Comparison of ENCODE assay signal across 8 cellular contexts in genomic region chr19:49666120-49666444, GRCh38. TPM values are rescaled to one million over a fixed set of nuclear protein-coding genes. Genes with fewer than 3 reads are reported as not detected.
DNase-seq lines count a peak whose midpoint lies in the region.

No MANE protein-coding gene starts in this region.

- H3K27ac ChIP-seq in CD8-positive, alpha-beta memory T cell (ENCODE audit: low read depth, low read length), result peak overlapping the region; percentile 77
- no peak overlapping the region for H3K27ac ChIP-seq in ectodermal cell (ENCODE audit: insufficient read depth, low read depth, low read length, poor library complexity, severe bottlenecking)

- CTCF ChIA-PET in CD8-positive, alpha-beta memory T cell (lab: Charles Lee), result interaction anchor here (2.9 to 3.7 kb wide), 2 partner anchors 8 to 25 kb away, joined by 13 to 26 read pairs; partner anchors contain the start of genes RRAS and SCAF1

- peaks cover 29% of the 10 kb centered on the region for H3K4me1 ChIP-seq in CD8-positive, alpha-beta memory T cell (ENCODE audit: insufficient read depth, low read length)
- H3K4me1 ChIP-seq in ectodermal cell (ENCODE audit: control insufficient read depth, insufficient read depth, low read length) (peaks cover 6% of the 10 kb centered on the region), neuron (ENCODE audit: insufficient read depth, low read length) (peaks cover 14% of the 10 kb centered on the region)

- H2AFZ ChIP-seq in neuron (ENCODE audit: low read depth, low read length), result no peak overlapping the region

- no peaks in the 10 kb centered on the region for H3K9me3 Mint-ChIP-seq in CD8-positive, alpha-beta memory T cell

- no peaks in the 10 kb centered on the region for H3K9me3 ChIP-seq in CD8-positive, alpha-beta memory T cell (ENCODE audit: low read length)
- H3K9me3 ChIP-seq in MG63, result no peaks in the 10 kb centered on the region
- H3K9me3 ChIP-seq in ectodermal cell (ENCODE audit: control insufficient read depth, low read length), result no peaks in the 10 kb centered on the region
- no peaks in the 10 kb centered on the region for H3K9me3 ChIP-seq in neuron (ENCODE audit: low read length)

- no peaks in the 10 kb centered on the region for H3K27me3 Mint-ChIP-seq in CD8-positive, alpha-beta memory T cell

- POLR2A ChIA-PET in CD8-positive, alpha-beta memory T cell (lab: Charles Lee), result interaction anchor here (1.2 to 3.9 kb wide), 4 partner anchors 9 to 171 kb away, joined by 3 to 61 read pairs (median 20); partner anchors contain the start of genes PRMT1, RRAS and SCAF1

- peak overlapping the region; percentile 74 to 100 (median 98) for H3K27ac Mint-ChIP-seq in CD8-positive, alpha-beta memory T cell

- H3K4me3 ChIP-seq in CD8-positive, alpha-beta memory T cell (ENCODE audit: low read length), result peak overlapping the region; percentile 99
- peak overlapping the region; percentile 90 for H3K4me3 ChIP-seq in MG63
- peak overlapping the region; percentile 86 for H3K4me3 ChIP-seq in ectodermal cell (ENCODE audit: insufficient read depth, low read depth, low read length)
- H3K4me3 ChIP-seq in neuron (ENCODE audit: low read length), result peak overlapping the region; percentile 65

- H3K36me3 ChIP-seq in CD8-positive, alpha-beta memory T cell (ENCODE audit: insufficient read depth, low read length), result peaks cover 16% of the 10 kb centered on the region
- peaks cover 35% of the 10 kb centered on the region for H3K36me3 ChIP-seq in MG63
- peaks cover 20% of the 10 kb centered on the region for H3K36me3 ChIP-seq in ectodermal cell (ENCODE audit: control insufficient read depth, insufficient read depth, low read length)
- H3K36me3 ChIP-seq in neuron (ENCODE audit: insufficient read depth, low read length), result peaks cover 25% of the 10 kb centered on the region

- peaks cover 0 to 53% (median 0%) of the 10 kb centered on the region in 3 donors for H3K36me3 Mint-ChIP-seq in CD8-positive, alpha-beta memory T cell

- H3K4me1 Mint-ChIP-seq in CD8-positive, alpha-beta memory T cell, result peaks cover 28 to 42% (median 40%) of the 10 kb centered on the region in 3 donors

- H3K27me3 ChIP-seq in CD8-positive, alpha-beta memory T cell (ENCODE audit: insufficient read depth, low read length, poor library complexity, severe bottlenecking), result no peaks in the 10 kb centered on the region
- H3K27me3 ChIP-seq in MG63, result no peaks in the 10 kb centered on the region
- no peaks in the 10 kb centered on the region for H3K27me3 ChIP-seq in ectodermal cell (ENCODE audit: control insufficient read depth, insufficient read depth, low read length, poor library complexity, severe bottlenecking)
- no peaks in the 10 kb centered on the region for H3K27me3 ChIP-seq in neuron (ENCODE audit: insufficient read depth, low read length)

- H3K4me3 Mint-ChIP-seq in CD8-positive, alpha-beta memory T cell, result peak overlapping the region; percentile 95 to 99 (median 97)

- DNase-seq in CD8-positive, alpha-beta memory T cell, result no peak
- DNase-seq in MG63, result no peak
- no peak for DNase-seq in dedifferentiated amniotic fluid mesenchymal stem cell (ENCODE audit: extremely low spot score)
- no peak for DNase-seq in stimulated activated CD4-positive, alpha-beta T cell treated with anti-CD3 and anti-CD28 coated beads, Interleukin-4, amount 100 ng/mL, for 4 hours
- no peak for DNase-seq in globus pallidus (ENCODE audit: low spot score)
- no peak for DNase-seq in SHP77 (lab: John Stamatoyannopoulos, UW)

- WGBS in ectodermal cell, 2 experiments, result 0 to 2% methylated on average over 9 of the region's 9 CpGs

RNA-seq across cellular contexts. Expression of gene BCL2L12, which starts 0.3 kb away (rescaled TPM):
- 10 to 100 TPM; 68.2 to 70.9 TPM for total RNA-seq in CD8-positive, alpha-beta memory T cell
- 18.9 TPM for polyA plus RNA-seq in CD8-positive, alpha-beta memory T cell
- 3.0 TPM in 1 of 2 replicates, not detected in the other for total RNA-seq in MG63 (2014; rRNA removed; shearing (Covaris generic); ENCODE audit: low replicate concordance)
- 111 TPM for polyA plus RNA-seq in ectodermal cell (2013, experiment 1 of 4)
- 104 TPM for polyA plus RNA-seq in ectodermal cell (2013, experiment 2 of 4)
- polyA plus RNA-seq in ectodermal cell (2013, experiment 3 of 4), result 111 TPM
- polyA plus RNA-seq in ectodermal cell (2013, experiment 4 of 4), result 129 TPM

RNA-seq across cellular contexts. Expression of gene IRF3, which starts 0.4 kb away (rescaled TPM):
- total RNA-seq in CD8-positive, alpha-beta memory T cell, result 100 to 1,000 TPM; 118 to 127 TPM
- polyA plus RNA-seq in CD8-positive, alpha-beta memory T cell, result 81.7 TPM
- 64.1 and 104 TPM in 2 replicates for total RNA-seq in MG63 (2014; rRNA removed; shearing (Covaris generic); ENCODE audit: low replicate concordance)
- polyA plus RNA-seq in ectodermal cell (2013, experiment 1 of 4), result 106 TPM
- 108 TPM for polyA plus RNA-seq in ectodermal cell (2013, experiment 2 of 4)
- polyA plus RNA-seq in ectodermal cell (2013, experiment 3 of 4), result 84.3 TPM
- polyA plus RNA-seq in ectodermal cell (2013, experiment 4 of 4), result 78.5 TPM

RNA-seq across cellular contexts. Expression of gene PRMT1, which starts 11.0 kb away (rescaled TPM):
- total RNA-seq in CD8-positive, alpha-beta memory T cell, result 100 to 1,000 TPM; 529 to 537 TPM
- polyA plus RNA-seq in CD8-positive, alpha-beta memory T cell, result 135 TPM
- total RNA-seq in MG63 (2014; rRNA removed; shearing (Covaris generic); ENCODE audit: low replicate concordance), result 705 and 777 TPM in 2 replicates
- polyA plus RNA-seq in ectodermal cell (2013, experiment 1 of 4), result 541 TPM
- 508 TPM for polyA plus RNA-seq in ectodermal cell (2013, experiment 2 of 4)
- polyA plus RNA-seq in ectodermal cell (2013, experiment 3 of 4), result 488 TPM
- 532 TPM for polyA plus RNA-seq in ectodermal cell (2013, experiment 4 of 4)

RNA-seq across cellular contexts. Expression of gene ADM5, which starts 23.3 kb away (rescaled TPM):
- 1 to 10 TPM; 6.9 to 7.2 TPM for total RNA-seq in CD8-positive, alpha-beta memory T cell
- polyA plus RNA-seq in CD8-positive, alpha-beta memory T cell, result 0.91 TPM
- 0.33 and 1.4 TPM in 2 replicates for total RNA-seq in MG63 (2014; rRNA removed; shearing (Covaris generic); ENCODE audit: low replicate concordance)
- polyA plus RNA-seq in ectodermal cell (2013, experiment 1 of 4), result 11.4 TPM
- 8.3 TPM for polyA plus RNA-seq in ectodermal cell (2013, experiment 2 of 4)
- polyA plus RNA-seq in ectodermal cell (2013, experiment 3 of 4), result 6.7 TPM
- 6.9 TPM for polyA plus RNA-seq in ectodermal cell (2013, experiment 4 of 4)

RNA-seq across cellular contexts. Expression of gene SCAF1, which starts 24.1 kb away (rescaled TPM):
- 10 to 100 TPM; 79.2 to 79.7 TPM for total RNA-seq in CD8-positive, alpha-beta memory T cell
- polyA plus RNA-seq in CD8-positive, alpha-beta memory T cell, result 3.2 TPM
- 13.4 and 22.7 TPM in 2 replicates for total RNA-seq in MG63 (2014; rRNA removed; shearing (Covaris generic); ENCODE audit: low replicate concordance)
- polyA plus RNA-seq in ectodermal cell (2013, experiment 1 of 4), result 68.2 TPM
- polyA plus RNA-seq in ectodermal cell (2013, experiment 2 of 4), result 74.4 TPM
- 46.6 TPM for polyA plus RNA-seq in ectodermal cell (2013, experiment 3 of 4)
- polyA plus RNA-seq in ectodermal cell (2013, experiment 4 of 4), result 47.8 TPM

Comparison
In these comparisons a context has a peak if more than half of its experiments do, and no peak if none do; other contexts are left out.
1. RNA of gene BCL2L12, which starts 0.3 kb away (total RNA-seq): 68.2 to 70.9 TPM in CD8-positive, alpha-beta memory T cell; 3.0 TPM in MG63; every median in the first group is over 10 times any median in the second.
2. Peak in every context shown above with its lines, with median percentiles within 50 percentile points of each other: H3K4me3 ChIP-seq.